In the genomic region with DNA sequence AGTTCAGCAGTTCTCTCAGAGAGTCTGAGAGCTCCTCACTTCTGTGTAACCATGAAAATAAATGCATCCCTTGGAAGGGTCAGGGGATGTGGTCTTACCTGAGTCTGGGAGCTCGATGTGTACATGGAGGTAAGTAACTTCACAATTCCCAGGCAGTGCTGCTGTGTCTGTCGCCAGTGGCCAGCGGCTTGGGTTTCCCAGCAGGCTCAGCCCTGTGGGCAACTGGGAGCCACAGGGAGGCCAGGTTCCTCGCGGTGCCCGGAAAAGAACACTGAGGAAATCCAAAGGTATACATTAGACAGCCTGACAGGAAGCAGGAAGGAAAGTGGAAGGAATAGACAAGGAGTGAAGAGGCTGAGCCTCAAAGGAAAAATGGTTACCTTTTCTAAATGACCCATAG, we compare ENCODE assay signal across 17 cellular contexts.
DNase-seq lines count a peak whose midpoint lies in the region; ATAC-seq and TF ChIP-seq lines count a peak whose summit lies in the region.
"Had no signal": no experiment of that assay in that cellular context is flagged by ENCODE, and none has a peak within 500 bp of the region (broad histone marks: within the 10 kb centered on the region; RNA-seq: fewer than 3 reads in every experiment).

No MANE protein-coding gene starts in this region.

- no peak for DNase-seq in activated naive CD4-positive, alpha-beta T cell treated with anti-CD3 and anti-CD28 coated beads, Interleukin-2, amount 50 U/mL, for 72 hours (ENCODE audit: low spot score in 2 of 2)
- DNase-seq in activated naive CD4-positive, alpha-beta T cell treated with anti-CD3 and anti-CD28 coated beads for 36 hours, result no peak
- no peak for DNase-seq in activated CD4-positive, alpha-beta memory T cell treated with anti-CD3 and anti-CD28 coated beads, Interleukin-2, amount 10 ng/mL, durations not matched to agents 7 days and 5 days
- DNase-seq in left lung (no peak), NCI-H510A (lab: John Stamatoyannopoulos, UW) (no peak), sciatic nerve (ENCODE audit: low spot score) (no peak), ecto neural progenitor cell (ENCODE audit: low spot score) (no peak)
- DNase-seq in NK-92 treated with Interleukin-12 subunit alpha and Interleukin-12 subunit beta, amount 100 ng/mL, for 24 hours (lab: John Stamatoyannopoulos, UW), result no peak
- DNase-seq: activated CD8-positive, alpha-beta memory T cell treated with anti-CD3 and anti-CD28 coated beads, Interleukin-2, amount 50 U/mL, for 4 hours; adrenal gland; Calu3; foreskin fibroblast; NCI-H1436; NCI-H2171 treated with DMSO at 0.1 percent for 48 hours had no signal

- H3K9me3 ChIP-seq in left lung, result no peaks in the 10 kb centered on the region
- H3K9me3 ChIP-seq: adrenal gland, vagina had no signal

- intact Hi-C loops in activated naive CD4-positive, alpha-beta T cell treated with anti-CD3 and anti-CD28 coated beads for 36 hours (cut with micrococcal nuclease), result loop anchor here (5.0 kb wide), 3 partner anchors 742 to 872 kb away; a partner anchor contains a TSS
- intact Hi-C loops in left lung (cut with DNase I) (no loop called here), sciatic nerve (cut with DNase I) (loop anchor here (10.0 kb wide), 1 partner anchor 56 kb away; no protein-coding TSS in a partner anchor)

- no peak for ATAC-seq in activated naive CD4-positive, alpha-beta T cell treated with anti-CD3 and anti-CD28 coated beads, Interleukin-2, amount 50 U/mL, for 72 hours
- ATAC-seq in left lung (no peak), sciatic nerve (no peak)

- H3K9me3 Mint-ChIP-seq in activated naive CD4-positive, alpha-beta T cell treated with anti-CD3 and anti-CD28 coated beads, Interleukin-2, amount 50 U/mL, for 72 hours, result no peaks in the 10 kb centered on the region
- H3K9me3 Mint-ChIP-seq in activated naive CD4-positive, alpha-beta T cell treated with anti-CD3 and anti-CD28 coated beads for 36 hours, result no peaks in the 10 kb centered on the region
- peaks cover 4% of the 10 kb centered on the region for H3K9me3 Mint-ChIP-seq in activated CD4-positive, alpha-beta memory T cell treated with anti-CD3 and anti-CD28 coated beads, Interleukin-2, amount 10 ng/mL, durations not matched to agents 7 days and 5 days

- H3K4me3 Mint-ChIP-seq in activated naive CD4-positive, alpha-beta T cell treated with anti-CD3 and anti-CD28 coated beads for 36 hours, result no peak overlapping the region
- peak overlapping the region; percentile 49 for H3K4me3 Mint-ChIP-seq in activated CD4-positive, alpha-beta memory T cell treated with anti-CD3 and anti-CD28 coated beads, Interleukin-2, amount 10 ng/mL, durations not matched to agents 7 days and 5 days

- no peaks in the 10 kb centered on the region for H3K27me3 ChIP-seq in left lung
- H3K27me3 ChIP-seq: adrenal gland, vagina had no signal

- POLR2A ChIA-PET in activated CD4-positive, alpha-beta memory T cell treated with anti-CD3 and anti-CD28 coated beads, Interleukin-2, amount 10 ng/mL, durations not matched to agents 7 days and 5 days (lab: Charles Lee), result interaction anchor here (0.8 to 9.4 kb wide), 11 partner anchors 11 to 198 kb away, joined by 3 to 281 read pairs (median 5); a partner anchor contains a TSS

- H3K27ac Mint-ChIP-seq in activated naive CD4-positive, alpha-beta T cell treated with anti-CD3 and anti-CD28 coated beads, Interleukin-2, amount 50 U/mL, for 72 hours, result peak overlapping the region; percentile 69 to 86
- no peak overlapping the region for H3K27ac Mint-ChIP-seq in activated naive CD4-positive, alpha-beta T cell treated with anti-CD3 and anti-CD28 coated beads for 36 hours
- H3K27ac Mint-ChIP-seq in activated CD4-positive, alpha-beta memory T cell treated with anti-CD3 and anti-CD28 coated beads, Interleukin-2, amount 10 ng/mL, durations not matched to agents 7 days and 5 days, result peak overlapping the region; percentile 88

- H3K36me3 ChIP-seq in left lung, result peaks cover 0 to 44% of the 10 kb centered on the region in 2 donors
- H3K36me3 ChIP-seq: adrenal gland had no signal

- CTCF ChIA-PET in activated naive CD4-positive, alpha-beta T cell treated with anti-CD3 and anti-CD28 coated beads for 36 hours (lab: Charles Lee), result interaction anchor here (0.6 to 1.7 kb wide), 2 partner anchors 35 to 122 kb away, joined by 5 to 6 read pairs; no protein-coding TSS in a partner anchor
- CTCF ChIA-PET in activated CD4-positive, alpha-beta memory T cell treated with anti-CD3 and anti-CD28 coated beads, Interleukin-2, amount 10 ng/mL, durations not matched to agents 7 days and 5 days (lab: Charles Lee), result interaction anchor here (1.1 to 1.3 kb wide), 3 partner anchors 20 to 123 kb away, joined by 3 to 6 read pairs (median 3); no protein-coding TSS in a partner anchor

- peaks cover 69% of the 10 kb centered on the region for H3K4me1 Mint-ChIP-seq in activated naive CD4-positive, alpha-beta T cell treated with anti-CD3 and anti-CD28 coated beads for 36 hours (ENCODE audit: low read depth)
- peaks cover 81% of the 10 kb centered on the region for H3K4me1 Mint-ChIP-seq in activated CD4-positive, alpha-beta memory T cell treated with anti-CD3 and anti-CD28 coated beads, Interleukin-2, amount 10 ng/mL, durations not matched to agents 7 days and 5 days

- H3K27ac ChIP-seq in left lung, result peak overlapping the region; percentile 26 to 84
- H3K27ac ChIP-seq: vagina, VCaP had no signal

- peaks cover 9 to 23% of the 10 kb centered on the region in 2 donors for H3K36me3 Mint-ChIP-seq in activated naive CD4-positive, alpha-beta T cell treated with anti-CD3 and anti-CD28 coated beads, Interleukin-2, amount 50 U/mL, for 72 hours
- H3K36me3 Mint-ChIP-seq in activated naive CD4-positive, alpha-beta T cell treated with anti-CD3 and anti-CD28 coated beads for 36 hours (ENCODE audit: low read depth), result peaks cover 10% of the 10 kb centered on the region
- H3K36me3 Mint-ChIP-seq in activated CD4-positive, alpha-beta memory T cell treated with anti-CD3 and anti-CD28 coated beads, Interleukin-2, amount 10 ng/mL, durations not matched to agents 7 days and 5 days (ENCODE audit: low read depth), result peaks cover 60% of the 10 kb centered on the region

- no peak overlapping the region for H3K4me3 ChIP-seq in left lung
- H3K4me3 ChIP-seq: adrenal gland, skin epidermis, vagina had no signal

- H3K4me1 ChIP-seq in left lung, result peaks cover 0 to 51% of the 10 kb centered on the region in 2 donors
- H3K4me1 ChIP-seq: vagina had no signal

- H3K27me3 Mint-ChIP-seq in activated naive CD4-positive, alpha-beta T cell treated with anti-CD3 and anti-CD28 coated beads for 36 hours (ENCODE audit: low read depth), result no peaks in the 10 kb centered on the region
- H3K27me3 Mint-ChIP-seq in activated CD4-positive, alpha-beta memory T cell treated with anti-CD3 and anti-CD28 coated beads, Interleukin-2, amount 10 ng/mL, durations not matched to agents 7 days and 5 days, result no peaks in the 10 kb centered on the region

- TF ChIP-seq CTCF in left lung (IDR thresholded peaks at IDR 0.05), result no peak

Comparison
In these comparisons a context has a peak if more than half of its experiments do, and no peak if none do; other contexts are left out.
1. intact Hi-C loops: an anchor here in activated naive CD4-positive, alpha-beta T cell treated with anti-CD3 and anti-CD28 coated beads for 36 hours (5.0 kb wide) and sciatic nerve (10.0 kb wide); none called in left lung.